ENCODE assay signal across 8 cellular contexts in genomic region chr11:18775492-18776292, GRCh38. TPM values are rescaled to one million over a fixed set of nuclear protein-coding genes. Genes with fewer than 3 reads are reported as not detected.
DNase-seq lines count a peak whose midpoint lies in the region; ATAC-seq and TF ChIP-seq lines count a peak whose summit lies in the region.

No MANE protein-coding gene starts in this region.

- H2AFZ ChIP-seq in IMR-90 (replicated peaks; ENCODE audit: low read length, poor library complexity) = no peak overlapping the region

- H2BK20ac ChIP-seq in IMR-90 (ENCODE audit: low read depth, low read length) = no peak overlapping the region

- CTCF ChIA-PET in IMR-90 (lab: Yijun Ruan, JAX) = interaction anchor here (0.5 to 0.7 kb wide), 2 partner anchors 20 to 40 kb away, joined by 3 read pairs; no protein-coding TSS in a partner anchor

- 43% methylated on average over 6 of the region's 16 CpGs; no CpG with 5 or more reads in 1 of the 2 experiments for WGBS in IMR-90 (ENCODE audit: extremely low coverage in 2 of 2, insufficient read length in 1 of 2), 2 experiments
- 34% methylated on average over 15 to 16 of the region's 16 CpGs for WGBS in body of pancreas, 2 donors

- H3K9ac ChIP-seq in IMR-90 (ENCODE audit: low read depth, low read length) = no peak overlapping the region

- BruUV-seq in IMR-90 (replicated peaks; lab: Mats Ljungman, UMichigan) = no TSS peak

- H4K5ac ChIP-seq in IMR-90 (ENCODE audit: low read depth, low read length) = no peak overlapping the region

- ATAC-seq in GM21619 (IDR thresholded peaks at IDR 0.05; ENCODE audit: unreplicated experiment) (peak; percentile 75), IMR-90 (ENCODE audit: low read depth) (peak; percentile 66), body of pancreas (peak; percentile 79), left colon (peak; percentile 87)

- H3K36me3 ChIP-seq in IMR-90 (ENCODE audit: control insufficient read depth, insufficient read depth, low read length) (no peaks in the 10 kb centered on the region), body of pancreas (replicated peaks in 1 of 2; ENCODE audit: insufficient read depth in 1 of 2, low read depth in 2 of 2) (no peaks in the 10 kb centered on the region)

- dilution Hi-C loops in IMR-90 (cut with HindIII; ENCODE audit: low sequenced_read_pairs, unreplicated experiment) = no loop called here

- in situ Hi-C loops in IMR-90 (cut with MboI; ENCODE audit: low sequenced_read_pairs) = no loop called here

- no peak overlapping the region for H2AK9ac ChIP-seq in IMR-90 (replicated peaks; ENCODE audit: low read depth, low read length, poor library complexity)

- no peak overlapping the region for H3K4ac ChIP-seq in IMR-90 (ENCODE audit: low read depth, low read length)

- no peaks in the 10 kb centered on the region for H4K20me1 ChIP-seq in IMR-90 (ENCODE audit: insufficient read depth, low read length)

- H3K27ac ChIP-seq in IMR-90 (ENCODE audit: insufficient read depth, low read length) (no peak overlapping the region), body of pancreas (no peak overlapping the region)

- POLR2A ChIA-PET in IMR-90 (lab: Charles Lee; ENCODE audit: unreplicated experiment) = no interaction called here

- H3K23ac ChIP-seq in IMR-90 (ENCODE audit: low read depth, low read length) = no peak overlapping the region

- DNase-seq in NCI-H1436 (lab: John Stamatoyannopoulos, UW) (peak; percentile 22), NCI-H1436 treated with DMSO at 0.1 percent for 48 hours (lab: John Stamatoyannopoulos, UW) (no peak), IMR-90 (peak; percentile 31), T follicular helper cell (ENCODE audit: low read depth) (peak; percentile 19), body of pancreas (peak; percentile 78 to 86 (median 81)), left colon (peak; percentile 39 to 82)
- peak; percentile 90 for DNase-seq in stimulated activated CD8-positive, alpha-beta memory T cell treated with anti-CD3 and anti-CD28 coated beads, Interleukin-4, amount 100 ng/mL, for 48 hours

- H2AK5ac ChIP-seq in IMR-90 (ENCODE audit: low read depth, low read length) = no peak overlapping the region

- no peaks in the 10 kb centered on the region for H3K79me1 ChIP-seq in IMR-90 (ENCODE audit: low read depth in 1 of 2, low read length in 2 of 2)

- H3K18ac ChIP-seq in IMR-90 (ENCODE audit: low read depth, low read length) = no peak overlapping the region

- no peak overlapping the region for H3K56ac ChIP-seq in IMR-90 (ENCODE audit: extremely low read depth, insufficient read depth, low read length)

- H3K4me2 ChIP-seq in IMR-90 (ENCODE audit: low read depth, low read length) = no peak overlapping the region

- H3K9me1 ChIP-seq in IMR-90 (ENCODE audit: insufficient read depth, low read length) = no peaks in the 10 kb centered on the region

- H2BK5ac ChIP-seq in IMR-90 (ENCODE audit: low read depth, low read length, poor library complexity, severe bottlenecking) = no peak overlapping the region

- no peak overlapping the region for H4K8ac ChIP-seq in IMR-90 (ENCODE audit: low read depth in 2 of 2, low read length in 2 of 2)

- intact Hi-C loops in IMR-90 (cut with micrococcal nuclease) (loop anchor here (1.0 kb wide), 1 partner anchor 27 kb away; no protein-coding TSS in a partner anchor), body of pancreas (cut with DNase I) (loop anchor here (10.0 kb wide), 1 partner anchor 79 kb away; no protein-coding TSS in a partner anchor), left colon (cut with DNase I, micrococcal nuclease) (no loop called here)

- H3K27me3 ChIP-seq in IMR-90 (ENCODE audit: control insufficient read depth, insufficient read depth, low read length) = peaks cover 34% of the 10 kb centered on the region
- no peaks in the 10 kb centered on the region for H3K27me3 ChIP-seq in body of pancreas

- H3K14ac ChIP-seq in IMR-90 (replicated peaks; ENCODE audit: low read depth, low read length) = no peak overlapping the region

- TF ChIP-seq CTCF in IMR-90 (conservative IDR thresholded peaks at IDR 0.05; ENCODE audit: low read depth, low read length) (peak; percentile 54), body of pancreas (IDR thresholded peaks at IDR 0.05) (peak; percentile 51 to 78 (median 74))

- no peak overlapping the region for H2BK15ac ChIP-seq in IMR-90 (ENCODE audit: low read depth, low read length)

- H3K9me3 ChIP-seq in IMR-90 (ENCODE audit: control insufficient read depth, insufficient read depth, low read length) (no peaks in the 10 kb centered on the region), body of pancreas (no peaks in the 10 kb centered on the region)

- peak; percentile 45 for TF ChIP-seq RAD21 in IMR-90 (IDR thresholded peaks at IDR 0.05; ENCODE audit: low read length)

- no peak overlapping the region for H3K4me3 ChIP-seq in IMR-90 (ENCODE audit: insufficient read depth, low read depth, low read length)
- no peak overlapping the region for H3K4me3 ChIP-seq in body of pancreas

- TF ChIP-seq POLR2A in IMR-90 (IDR thresholded peaks at IDR 0.05; ENCODE audit: low read depth, low read length) (no peak), body of pancreas (IDR thresholded peaks at IDR 0.05) (no peak)

- H2BK120ac ChIP-seq in IMR-90 (ENCODE audit: low read depth, low read length) = no peak overlapping the region

- no peak overlapping the region for H4K91ac ChIP-seq in IMR-90 (ENCODE audit: insufficient read depth, low read depth, low read length)

- no peaks in the 10 kb centered on the region for H3K4me1 ChIP-seq in IMR-90 (ENCODE audit: control insufficient read depth, insufficient read depth, low read length)
- H3K4me1 ChIP-seq in body of pancreas = no peaks in the 10 kb centered on the region

TF ChIP-seq in IMR-90, 13 proteins besides CTCF, POLR2A, EP300 and RAD21:
- no peak for TF ChIP-seq SMC3 (IDR thresholded peaks at IDR 0.05; ENCODE audit: low read depth, low read length)

RNA-seq across cellular contexts. Expression of gene PTPN5, which starts 15.9 kb away (rescaled TPM):
- total RNA-seq in IMR-90 (2012; rRNA removed) (not detected in 2 replicates), body of pancreas (under 1 TPM in 1 of 2 donors, not detected in 1; 0.26 TPM), left colon (under 1 TPM; 0.18 to 0.22 TPM)
- polyA plus RNA-seq in IMR-90 (2012; rRNA removed) = not detected in 2 replicates
- polyA plus RNA-seq in IMR-90 (2012; cell fraction: cytosol; rRNA removed) = not detected in 2 replicates
- polyA plus RNA-seq in IMR-90 (2012; cell fraction: nucleus; rRNA removed; ENCODE audit: low replicate concordance) = not detected in 2 replicates

RNA-seq across cellular contexts. Expression of gene IGSF22, which starts 49.7 kb away (rescaled TPM):
- total RNA-seq in IMR-90 (2012; rRNA removed) (not detected in 2 replicates), body of pancreas (not detected), left colon (1 to 10 TPM in 1 of 2 donors, under 1 TPM in 1; 0.81 to 2.0 TPM)
- not detected in 2 replicates for polyA plus RNA-seq in IMR-90 (2012; rRNA removed)
- polyA plus RNA-seq in IMR-90 (2012; cell fraction: cytosol; rRNA removed) = not detected in 2 replicates
- not detected in 2 replicates for polyA plus RNA-seq in IMR-90 (2012; cell fraction: nucleus; rRNA removed; ENCODE audit: low replicate concordance)

Comparison
In these comparisons a context has a peak if more than half of its experiments do, and no peak if none do; other contexts are left out.
1. intact Hi-C loops: an anchor here in IMR-90 (1.0 kb wide) and body of pancreas (10.0 kb wide); none called in left colon.